18 cellular contexts compared by ENCODE assay signal in the genomic region with DNA sequence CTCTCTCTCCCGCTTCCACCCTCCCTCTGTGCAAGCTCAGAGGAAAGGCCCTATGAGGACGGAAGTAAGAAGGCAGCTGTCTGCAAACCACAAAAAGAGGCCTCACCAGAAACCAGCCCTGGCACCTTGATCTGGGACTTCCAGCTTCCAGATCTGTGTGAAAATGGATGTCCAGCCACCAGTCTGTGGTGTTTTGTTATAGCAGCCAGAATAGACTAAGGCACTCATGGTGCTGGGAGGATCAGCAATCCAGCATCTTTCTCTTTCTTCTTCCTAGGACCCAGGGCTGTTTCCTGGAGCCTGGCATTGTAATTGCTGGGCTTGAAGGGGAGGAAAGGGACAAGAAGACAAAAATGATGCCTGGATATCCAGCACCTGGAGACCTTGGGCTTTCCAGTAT.
A peak's percentile ranks its signal among the peaks of the same experiment; 100 is the strongest.
DNase-seq lines count a peak whose midpoint lies in the region; ATAC-seq, FAIRE-seq and TF ChIP-seq lines count a peak whose summit lies in the region.
"Had no signal": no experiment of that assay in that cellular context is flagged by ENCODE, and none has a peak within 500 bp of the region (broad histone marks: within the 10 kb centered on the region; RNA-seq: fewer than 3 reads in every experiment).

No MANE protein-coding gene starts in this region.

- no peak overlapping the region for H2BK12ac ChIP-seq in mesenchymal stem cell (ENCODE audit: low read length in 2 of 2)

- CTCF ChIA-PET in A549 (lab: Yijun Ruan, JAX) = interaction anchor here (1.1 to 2.5 kb wide), 2 partner anchors 29 to 54 kb away, joined by 3 to 6 read pairs; no protein-coding TSS in a partner anchor

- no peaks in the 10 kb centered on the region for H3K9me3 Mint-ChIP-seq in T-helper 2 cell treated with Interferon-gamma antibody and Interleukin-4, amounts not matched to agents 5 μg/mL and 100 μg/mL, for 36 hours
- H3K9me3 Mint-ChIP-seq: CD4-positive, CD25-positive, alpha-beta regulatory T cell; CD8-positive, alpha-beta memory T cell had no signal

- peak overlapping the region in 1 of 2 experiments; percentile 2 for H3K18ac ChIP-seq in mesenchymal stem cell (ENCODE audit: low read depth in 1 of 2, low read length in 2 of 2)

- no peaks in the 10 kb centered on the region for H3K36me3 Mint-ChIP-seq in T-helper 2 cell treated with Interferon-gamma antibody and Interleukin-4, amounts not matched to agents 5 μg/mL and 100 μg/mL, for 36 hours (ENCODE audit: low read depth)
- H3K36me3 Mint-ChIP-seq: CD4-positive, CD25-positive, alpha-beta regulatory T cell; CD8-positive, alpha-beta memory T cell had no signal

- H3K36me3 ChIP-seq in mesenchymal stem cell (ENCODE audit: control insufficient read depth in 1 of 2, insufficient read depth in 2 of 2, low read depth in 1 of 2, low read length in 2 of 2) (no peaks in the 10 kb centered on the region), ovary (no peaks in the 10 kb centered on the region)
- H3K36me3 ChIP-seq: BE2C had no signal

- H3K79me1 ChIP-seq in mesenchymal stem cell (replicated peaks; ENCODE audit: low read length, poor library complexity, severe bottlenecking) = no peaks in the 10 kb centered on the region

- H3K14ac ChIP-seq in mesenchymal stem cell (ENCODE audit: low read length in 2 of 2) = peak overlapping the region in 1 of 2 experiments; percentile 9

- H3K4me3 ChIP-seq in A549 (no peak overlapping the region), GM12865 (ENCODE audit: low read depth, low read length) (no peak overlapping the region), mesenchymal stem cell (ENCODE audit: insufficient read depth in 1 of 2, low read depth in 1 of 2, low read length in 2 of 2) (no peak overlapping the region), ovary (no peak overlapping the region)
- H3K4me3 ChIP-seq in Jurkat, Clone E6-1 (ENCODE audit: low read length) = no peak overlapping the region
- H3K4me3 ChIP-seq: GM23248, K562 had no signal

- peak overlapping the region; percentile 8 for H2BK120ac ChIP-seq in mesenchymal stem cell (ENCODE audit: low read depth, low read length)

- ATAC-seq in A549 (peak in 1 of 2 experiments; percentile 43; a peak in 2 of 6 replicates), HG03565 (IDR thresholded peaks at IDR 0.05; ENCODE audit: unreplicated experiment) (no peak)
- ATAC-seq: K562 had no signal

- TF ChIP-seq RAD21 in A549 (conservative IDR thresholded peaks at IDR 0.05 in 1 of 2, IDR thresholded peaks at IDR 0.05 in 1 of 2) = no peak

- no peak overlapping the region for H2AK5ac ChIP-seq in mesenchymal stem cell (ENCODE audit: low read length, severe bottlenecking)

- no peak overlapping the region for H3K27ac Mint-ChIP-seq in T-helper 2 cell treated with Interferon-gamma antibody and Interleukin-4, amounts not matched to agents 5 μg/mL and 100 μg/mL, for 36 hours
- H3K27ac Mint-ChIP-seq: CD4-positive, CD25-positive, alpha-beta regulatory T cell had no signal

- no peak overlapping the region for H3K23ac ChIP-seq in mesenchymal stem cell (ENCODE audit: low read length in 2 of 2)

- H3K27me3 Mint-ChIP-seq in T-helper 2 cell treated with Interferon-gamma antibody and Interleukin-4, amounts not matched to agents 5 μg/mL and 100 μg/mL, for 36 hours (ENCODE audit: low read depth) = no peaks in the 10 kb centered on the region

- H3K9me3 ChIP-seq in A549 (no peaks in the 10 kb centered on the region), mesenchymal stem cell (ENCODE audit: control insufficient read depth, low read length) (no peaks in the 10 kb centered on the region), ovary (no peaks in the 10 kb centered on the region)
- H3K9me3 ChIP-seq: BE2C had no signal

- no peak overlapping the region for H3K4me3 Mint-ChIP-seq in T-helper 2 cell treated with Interferon-gamma antibody and Interleukin-4, amounts not matched to agents 5 μg/mL and 100 μg/mL, for 36 hours
- H3K4me3 Mint-ChIP-seq: CD4-positive, CD25-positive, alpha-beta regulatory T cell; CD8-positive, alpha-beta memory T cell had no signal

- H3K27me3 ChIP-seq in mesenchymal stem cell (ENCODE audit: control insufficient read depth in 1 of 2, insufficient read depth in 1 of 2, low read length in 2 of 2) = no peaks in the 10 kb centered on the region
- H3K27me3 ChIP-seq in ovary = no peaks in the 10 kb centered on the region
- H3K27me3 ChIP-seq: BE2C had no signal

- TF ChIP-seq CTCF in A549 (IDR thresholded peaks at IDR 0.05) (no peak), GM12865 (IDR thresholded peaks at IDR 0.05; ENCODE audit: insufficient read depth, low read depth, low read length, missing control alignments) (no peak), ovary (IDR thresholded peaks at IDR 0.05) (no peak)

- H3K4me1 Mint-ChIP-seq in T-helper 2 cell treated with Interferon-gamma antibody and Interleukin-4, amounts not matched to agents 5 μg/mL and 100 μg/mL, for 36 hours (ENCODE audit: low read depth) = no peaks in the 10 kb centered on the region
- H3K4me1 Mint-ChIP-seq: CD4-positive, CD25-positive, alpha-beta regulatory T cell; CD8-positive, alpha-beta memory T cell had no signal

- no peak overlapping the region for H3K9ac ChIP-seq in mesenchymal stem cell (ENCODE audit: low read length)
- H3K9ac ChIP-seq: GM23248 had no signal

- H2AFZ ChIP-seq in mesenchymal stem cell (ENCODE audit: low read depth, low read length) = no peak overlapping the region
- H2AFZ ChIP-seq: GM23248 had no signal

- TF ChIP-seq EP300 in A549 (IDR thresholded peaks at IDR 0.05) (no peak), ovary (IDR thresholded peaks at IDR 0.05) (no peak)

- POLR2A ChIA-PET in A549 (lab: Yijun Ruan, JAX) = interaction anchor here (1.8 kb wide), 1 partner anchor 27 kb away, joined by 5 read pairs; no protein-coding TSS in a partner anchor

- H3K27ac ChIP-seq in A549 (peak overlapping the region; percentile 73 to 90), mesenchymal stem cell (ENCODE audit: low read length, poor library complexity, severe bottlenecking) (no peak overlapping the region), ovary (no peak overlapping the region)
- H3K27ac ChIP-seq: GM23248 had no signal

- H4K91ac ChIP-seq in mesenchymal stem cell (ENCODE audit: low read length) = no peak overlapping the region

- no peak overlapping the region for H2BK5ac ChIP-seq in mesenchymal stem cell (ENCODE audit: low read depth, low read length, poor library complexity, severe bottlenecking)

- H3K4me1 ChIP-seq in A549 (peaks cover 32% of the 10 kb centered on the region), mesenchymal stem cell (ENCODE audit: control insufficient read depth, insufficient read depth, low read depth, low read length) (no peaks in the 10 kb centered on the region), ovary (ENCODE audit: insufficient read depth) (no peaks in the 10 kb centered on the region)

- H2BK15ac ChIP-seq in mesenchymal stem cell (ENCODE audit: low read depth, poor library complexity, severe bottlenecking) = no peak overlapping the region

- DNase-seq in A549 (ENCODE audit: low read depth in 1 of 2, low spot score in 1 of 2) (no peak), GM12865 (ENCODE audit: low read depth) (peak; percentile 20), mesenchymal stem cell (peak; percentile 3), DMS53 treated with DMSO at 0.1 percent for 48 hours (lab: John Stamatoyannopoulos, UW; ENCODE audit: unreplicated experiment) (no peak), ovary (no peak)
- peak; percentile 35 for DNase-seq in Jurkat, Clone E6-1 (ENCODE audit: low read depth, low spot score)
- DNase-seq in T-helper 2 cell treated with Interferon-gamma antibody and Interleukin-4, amounts not matched to agents 5 μg/mL and 100 μg/mL, for 36 hours (ENCODE audit: low spot score) = no peak
- DNase-seq: ACHN; BE2C; C1 segment of cervical spinal cord; CD4-positive, CD25-positive, alpha-beta regulatory T cell; CD8-positive, alpha-beta memory T cell; COR-L47; GDM1; GM23248; HCEC 1CT had no signal

- TF ChIP-seq POLR2A in A549 (IDR thresholded peaks at IDR 0.05; ENCODE audit: low read length) (no peak), ovary (IDR thresholded peaks at IDR 0.05) (no peak)

- no peak for FAIRE-seq in A549 (lab: Jason Lieb, UNC)
- FAIRE-seq: K562 had no signal

- intact Hi-C loops in ovary (cut with DNase I) = no loop called here

- H3K4ac ChIP-seq in mesenchymal stem cell (ENCODE audit: low read depth in 1 of 2, low read length in 2 of 2) = no peak overlapping the region

- 95% methylated on average over 2 of the region's 2 CpGs for WGBS in A549 (ENCODE audit: missing lambda C conversion rate)
- WGBS in mesenchymal stem cell = 100% methylated on average over 2 of the region's 2 CpGs
- WGBS in ovary, 3 donors = 84 to 94% (median 93%) methylated on average over 2 of the region's 2 CpGs

- no peak overlapping the region; the same call in 2 of the 3 replicates for H3K4me2 ChIP-seq in A549
- H3K4me2 ChIP-seq in mesenchymal stem cell (ENCODE audit: low read length, poor library complexity, severe bottlenecking) = no peak overlapping the region

- no peak overlapping the region for H4K8ac ChIP-seq in mesenchymal stem cell (ENCODE audit: low read length)

TF ChIP-seq in A549, 52 proteins besides CTCF, POLR2A, EP300 and RAD21 (continues in another document):
- TF ChIP-seq, protein P1, sequence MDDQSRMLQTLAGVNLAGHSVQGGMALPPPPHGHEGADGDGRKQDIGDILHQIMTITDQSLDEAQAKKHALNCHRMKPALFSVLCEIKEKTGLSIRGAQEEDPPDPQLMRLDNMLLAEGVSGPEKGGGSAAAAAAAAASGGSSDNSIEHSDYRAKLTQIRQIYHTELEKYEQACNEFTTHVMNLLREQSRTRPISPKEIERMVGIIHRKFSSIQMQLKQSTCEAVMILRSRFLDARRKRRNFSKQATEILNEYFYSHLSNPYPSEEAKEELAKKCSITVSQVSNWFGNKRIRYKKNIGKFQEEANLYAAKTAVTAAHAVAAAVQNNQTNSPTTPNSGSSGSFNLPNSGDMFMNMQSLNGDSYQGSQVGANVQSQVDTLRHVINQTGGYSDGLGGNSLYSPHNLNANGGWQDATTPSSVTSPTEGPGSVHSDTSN (IDR thresholded peaks at IDR 0.05) = no peak
- TF ChIP-seq BHLHE40 (IDR thresholded peaks at IDR 0.05; ENCODE audit: low read depth, low read length) (no peak), PHF8 (IDR thresholded peaks at IDR 0.05; ENCODE audit: borderline replicate concordance, low read depth) (no peak), NPAS2 (CRISPR knock-in tag; IDR thresholded peaks at IDR 0.05; ENCODE audit: borderline replicate concordance) (no peak), HOXB13 (CRISPR knock-in tag; IDR thresholded peaks at IDR 0.05; ENCODE audit: low read depth) (no peak)

Comparison
In these comparisons a context has a peak if more than half of its experiments do, and no peak if none do; other contexts are left out.
1. DNase-seq: peak in GM12865 (single experiment), Jurkat, Clone E6-1 (single experiment) and mesenchymal stem cell (single experiment); none in A549 (0 of 2), DMS53 treated with DMSO at 0.1 percent for 48 hours (single experiment), T-helper 2 cell treated with Interferon-gamma antibody and Interleukin-4, amounts not matched to agents 5 μg/mL and 100 μg/mL, for 36 hours (single experiment) and ovary (0 of 5).
2. H3K27ac ChIP-seq: peak in A549 (2 of 2); none in mesenchymal stem cell (single experiment) and ovary (0 of 2).